ENCODE assay signal across 7 cellular contexts in the genomic region with DNA sequence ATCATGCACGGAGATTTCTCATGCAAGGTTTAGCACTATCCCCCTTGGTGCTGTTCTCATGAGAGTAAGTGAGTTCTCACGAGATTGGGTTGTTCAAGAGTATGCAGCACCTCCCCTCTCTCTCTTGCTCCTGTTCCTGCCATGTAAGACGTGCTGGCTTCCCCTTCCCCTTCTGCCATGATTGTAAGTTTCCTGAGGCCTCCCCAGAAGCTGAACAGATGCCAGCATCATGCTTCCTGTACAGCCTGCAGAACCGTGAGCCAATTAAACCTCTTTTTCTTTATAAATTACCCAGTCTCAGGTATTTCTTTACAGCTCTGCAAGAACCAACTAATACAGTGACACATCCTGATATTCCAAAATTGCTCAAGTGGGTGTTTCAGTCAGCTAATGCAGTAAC.
A peak's percentile ranks its signal among the peaks of the same experiment; 100 is the strongest.
DNase-seq lines count a peak whose midpoint lies in the region; ATAC-seq, FAIRE-seq and TF ChIP-seq lines count a peak whose summit lies in the region.
"Not testable (repeated sequence)": the region's sequence is repeated elsewhere in the genome, so short reads cannot be mapped to it uniquely, and the experiment has no call there.

No MANE protein-coding gene starts in this region.

- H3K4me1 Mint-ChIP-seq in HFFc6 (ENCODE audit: low read depth) (peaks cover 76% of the 10 kb centered on the region), astrocyte (ENCODE audit: low read depth, unreplicated experiment) (peaks cover 33% of the 10 kb centered on the region)

- not testable (repeated sequence) for H3K79me1 ChIP-seq in H1 (ENCODE audit: low read depth, low read length)
- peaks cover 40% of the 10 kb centered on the region for H3K79me1 ChIP-seq in trophoblast cell (ENCODE audit: low read length)

- H2BK12ac ChIP-seq in H1 (ENCODE audit: low read depth, low read length): peak overlapping the region; percentile 46; the same call in 1 of the 2 replicates
- not testable (repeated sequence) for H2BK12ac ChIP-seq in trophoblast cell (ENCODE audit: low read length)

- not testable (repeated sequence) for H3K27ac ChIP-seq in astrocyte (ENCODE audit: low read depth, low read length); H1 (ENCODE audit: low read depth, low read length); trophoblast cell (ENCODE audit: low read depth, low read length)
- peak overlapping the region; percentile 74 for H3K27ac ChIP-seq in muscle layer of colon (ENCODE audit: low read depth, low read length)
- peak overlapping the region; percentile 95 for H3K27ac ChIP-seq in stomach smooth muscle (ENCODE audit: low read length)

- not testable (repeated sequence) for H4K5ac ChIP-seq in H1 (ENCODE audit: insufficient read length, low read depth, low read length)

- not testable (repeated sequence) for H3K9ac ChIP-seq in astrocyte (ENCODE audit: low read length); H1 (replicated peaks in 1 of 4; ENCODE audit: extremely low read depth in 1 of 4, low read depth in 3 of 4, low read length in 3 of 4); muscle layer of colon (ENCODE audit: low read length); trophoblast cell (ENCODE audit: low read length)
- peak overlapping the region in 1 of 2 donors; percentile 68 for H3K9ac ChIP-seq in stomach smooth muscle (ENCODE audit: low read length in 2 of 2)

- H2AK5ac ChIP-seq in H1 (ENCODE audit: low read depth, low read length): not testable (repeated sequence)
- H2AK5ac ChIP-seq in trophoblast cell (ENCODE audit: low read length): peak overlapping the region; percentile 52

- H3K27me3 ChIP-seq in astrocyte (ENCODE audit: insufficient read depth, low read length); H1 (replicated peaks in 1 of 4; ENCODE audit: control insufficient read depth in 3 of 4, extremely low read depth in 1 of 4, insufficient read depth in 3 of 4, low read length in 3 of 4); muscle layer of colon (ENCODE audit: control insufficient read depth in 1 of 2, insufficient read depth in 2 of 2, low read length in 2 of 2); trophoblast cell (ENCODE audit: insufficient read depth, low read length); stomach smooth muscle (ENCODE audit: control insufficient read depth in 1 of 2, insufficient read depth in 2 of 2, low read length in 2 of 2): not testable (repeated sequence)

- not testable (repeated sequence) for H3K14ac ChIP-seq in H1 (ENCODE audit: insufficient read length); trophoblast cell (ENCODE audit: low read length)

- intact Hi-C loops in Right ventricle myocardium inferior (cut with DNase I): loop anchor here (5.0 kb wide), 2 partner anchors 173 to 177 kb away; no protein-coding TSS in a partner anchor

- not testable (repeated sequence) for TF ChIP-seq POLR2A in H1 (IDR thresholded peaks at IDR 0.05; ENCODE audit: control extremely low read depth in 1 of 2, low read depth in 2 of 2, low read length in 2 of 2)

- not testable (repeated sequence) for H3K4me3 Mint-ChIP-seq in HFFc6; astrocyte (ENCODE audit: unreplicated experiment)

- ATAC-seq in Right ventricle myocardium inferior: not testable (repeated sequence)

- not testable (repeated sequence) for H3K79me2 ChIP-seq in astrocyte (ENCODE audit: insufficient read depth, low read length); H1 (ENCODE audit: control insufficient read depth in 1 of 2, insufficient read depth in 2 of 2, low read length in 2 of 2); trophoblast cell (ENCODE audit: control insufficient read depth, insufficient read depth, low read length, poor library complexity)

- H3K4me2 ChIP-seq in astrocyte (ENCODE audit: low read length); H1 (ENCODE audit: insufficient read depth in 1 of 2, low read depth in 2 of 2, low read length in 2 of 2); trophoblast cell (ENCODE audit: low read length): not testable (repeated sequence)

- H2BK20ac ChIP-seq in H1 (ENCODE audit: low read length): not testable (repeated sequence)

- not testable (repeated sequence) for H3K23me2 ChIP-seq in H1 (ENCODE audit: low read depth, low read length)

- TF ChIP-seq CTCF in HFFc6 (IDR thresholded peaks at IDR 0.05); astrocyte (IDR thresholded peaks at IDR 0.05; ENCODE audit: insufficient read depth, low read depth, low read length); H1 (IDR thresholded peaks at IDR 0.05; ENCODE audit: control extremely low read depth in 1 of 3, insufficient read depth in 1 of 3, low read depth in 1 of 3, low read length in 3 of 3): not testable (repeated sequence)

- H3K36me3 ChIP-seq in astrocyte (ENCODE audit: insufficient read depth, low read length); H1 (ENCODE audit: control insufficient read depth in 2 of 4, insufficient read depth in 4 of 4, low read length in 3 of 4); muscle layer of colon (ENCODE audit: insufficient read depth, low read length); trophoblast cell (ENCODE audit: control insufficient read depth in 1 of 2, insufficient read depth in 2 of 2, low read length in 2 of 2); stomach smooth muscle (ENCODE audit: control insufficient read depth in 2 of 2, insufficient read depth in 2 of 2, low read length in 2 of 2): not testable (repeated sequence)

- not testable (repeated sequence) for DNase-seq in HFFc6; astrocyte (ENCODE audit: low read depth); H1 (ENCODE audit: low read depth in 1 of 2, low spot score in 2 of 2); trophoblast cell
- DNase-seq in Right ventricle myocardium inferior (ENCODE audit: missing footprints): peak; percentile 5

- H3K9me3 Mint-ChIP-seq in HFFc6; astrocyte (ENCODE audit: unreplicated experiment): not testable (repeated sequence)

- H4K8ac ChIP-seq in H1 (ENCODE audit: extremely low read depth, insufficient read depth, low read length); trophoblast cell (ENCODE audit: low read depth, low read length): not testable (repeated sequence)

- H3K4me3 ChIP-seq in astrocyte (ENCODE audit: insufficient read depth, low read depth, low read length); H1 (ENCODE audit: extremely low read depth in 1 of 4, insufficient read depth in 2 of 4, low read depth in 3 of 4, low read length in 4 of 4); trophoblast cell (ENCODE audit: low read depth, low read length); stomach smooth muscle (ENCODE audit: low read length in 2 of 2): not testable (repeated sequence)
- H3K4me3 ChIP-seq in muscle layer of colon (ENCODE audit: low read depth in 1 of 2, low read length in 2 of 2): peak overlapping the region in 1 of 2 donors; percentile 10

- H2BK5ac ChIP-seq in H1 (ENCODE audit: low read depth, low read length); trophoblast cell (ENCODE audit: low read depth, low read length, poor library complexity): not testable (repeated sequence)

- not testable (repeated sequence) for H2AFZ ChIP-seq in astrocyte (ENCODE audit: low read depth, low read length); H1 (ENCODE audit: low read length); trophoblast cell (ENCODE audit: insufficient read depth, low read length, poor library complexity)

- not testable (repeated sequence) for H3K9me3 ChIP-seq in astrocyte (ENCODE audit: insufficient read depth, low read depth, low read length); H1 (ENCODE audit: insufficient read depth in 2 of 2, low read depth in 1 of 2, low read length in 1 of 2); muscle layer of colon (ENCODE audit: low read length); trophoblast cell (ENCODE audit: insufficient read depth, low read depth, low read length); stomach smooth muscle (ENCODE audit: control insufficient read depth in 2 of 2, low read length in 2 of 2)

- H3K4me1 ChIP-seq in astrocyte (ENCODE audit: insufficient read depth, low read length) (peaks cover 30% of the 10 kb centered on the region), H1 (replicated peaks in 1 of 4; ENCODE audit: control insufficient read depth in 3 of 4, insufficient read depth in 4 of 4, low read length in 3 of 4) (peaks cover 0 to 13% (median 9%) of the 10 kb centered on the region in 4 experiments; a peak in 6 of 7 replicates), muscle layer of colon (ENCODE audit: insufficient read depth, low read length) (peaks cover 52% of the 10 kb centered on the region), trophoblast cell (ENCODE audit: control insufficient read depth in 1 of 2, insufficient read depth in 2 of 2, low read length in 2 of 2) (peaks cover 19 to 24% of the 10 kb centered on the region in 2 experiments), stomach smooth muscle (ENCODE audit: control insufficient read depth, insufficient read depth, low read length) (peaks cover 49% of the 10 kb centered on the region)

- TF ChIP-seq EP300 in H1 (IDR thresholded peaks at IDR 0.05; ENCODE audit: borderline replicate concordance in 1 of 2, low read depth in 2 of 2, low read length in 2 of 2): not testable (repeated sequence)

- not testable (repeated sequence) for H3K27me3 Mint-ChIP-seq in HFFc6 (ENCODE audit: insufficient read depth); astrocyte (ENCODE audit: low read depth, unreplicated experiment)

- H3K23ac ChIP-seq in H1 (ENCODE audit: insufficient read length); trophoblast cell (ENCODE audit: low read length): not testable (repeated sequence)

- not testable (repeated sequence) for H2BK120ac ChIP-seq in H1 (replicated peaks; ENCODE audit: low read depth, low read length); trophoblast cell (ENCODE audit: insufficient read depth, low read length, poor library complexity)

- CTCF ChIA-PET in H1 (lab: Charles Lee; ENCODE audit: partially characterized antibody): interaction anchor here (0.6 to 22.4 kb wide), 9 partner anchors 11 to 118 kb away, joined by 3 to 1310 read pairs (median 25); a partner anchor contains a TSS

- H3K27ac Mint-ChIP-seq in HFFc6 (peak overlapping the region; percentile 98), astrocyte (ENCODE audit: unreplicated experiment) (peak overlapping the region; percentile 55)

- not testable (repeated sequence) for H3K18ac ChIP-seq in H1 (ENCODE audit: extremely low read depth, low read length); trophoblast cell (ENCODE audit: low read length)

- POLR2A ChIA-PET in H1 (lab: Charles Lee; ENCODE audit: partially characterized antibody): interaction anchor here (0.9 kb wide), 1 partner anchor 118 kb away, joined by 4 read pairs; no protein-coding TSS in a partner anchor

- WGBS in H1 (ENCODE audit: extremely low coverage in 1 of 2, insufficient coverage in 1 of 2, insufficient read length in 1 of 2, insufficient replicate concordance in 2 of 2, low coverage in 1 of 2, low lambda C conversion rate in 2 of 2, missing lambda C conversion rate in 1 of 2), 2 experiments: 79% methylated on average over 4 of the region's 4 CpGs; no CpG with 5 or more reads in 1 of the 2 experiments
- no CpG with 5 or more reads among the region's 4 CpGs for WGBS in trophoblast cell (ENCODE audit: extremely low coverage, insufficient coverage, insufficient read length)

- H2BK15ac ChIP-seq in H1 (ENCODE audit: low read length): not testable (repeated sequence)

- H3K56ac ChIP-seq in H1 (replicated peaks; ENCODE audit: insufficient read length, low read depth, low read length): not testable (repeated sequence)

- not testable (repeated sequence) for TF ChIP-seq RAD21 in H1 (IDR thresholded peaks at IDR 0.05 in 1 of 2, conservative IDR thresholded peaks at IDR 0.05 in 1 of 2; ENCODE audit: low read depth in 2 of 2, low read length in 2 of 2)

- H4K20me1 ChIP-seq in astrocyte (ENCODE audit: insufficient read depth, low read length); H1 (replicated peaks in 1 of 2; ENCODE audit: control insufficient read depth in 1 of 2, insufficient read depth in 2 of 2, low read length in 2 of 2): not testable (repeated sequence)

- not testable (repeated sequence) for H4K91ac ChIP-seq in H1 (replicated peaks; ENCODE audit: insufficient read length, low read length); trophoblast cell (ENCODE audit: low read depth, low read length)

- H3K4ac ChIP-seq in H1 (replicated peaks; ENCODE audit: insufficient read length, low read depth, low read length); trophoblast cell (ENCODE audit: low read depth, low read length): not testable (repeated sequence)

- not testable (repeated sequence) for FAIRE-seq in astrocyte (lab: Jason Lieb, UNC); H1 (lab: Jason Lieb, UNC)

- H3K36me3 Mint-ChIP-seq in HFFc6 (ENCODE audit: low read depth); astrocyte (ENCODE audit: low read depth, unreplicated experiment): not testable (repeated sequence)

- not testable (repeated sequence) for H4K12ac ChIP-seq in trophoblast cell (ENCODE audit: low read depth, low read length)
